10 cellular contexts compared by ENCODE assay signal in genomic region chr4:54225671-54226398, GRCh38. TPM values are rescaled to one million over a fixed set of nuclear protein-coding genes. Genes with fewer than 3 reads are reported as not detected.
DNase-seq lines count a peak whose midpoint lies in the region; ATAC-seq and TF ChIP-seq lines count a peak whose summit lies in the region.
"Had no signal": no experiment of that assay in that cellular context is flagged by ENCODE, and none has a peak within 500 bp of the region (broad histone marks: within the 10 kb centered on the region; RNA-seq: fewer than 3 reads in every experiment).

No MANE protein-coding gene starts in this region.

- H3K9me3 ChIP-seq in lower lobe of right lung (no peaks in the 10 kb centered on the region), transverse colon (no peaks in the 10 kb centered on the region)

- H3K27me3 ChIP-seq in lower lobe of right lung (ENCODE audit: low read depth) (peaks cover 90% of the 10 kb centered on the region), transverse colon (peaks cover 96% of the 10 kb centered on the region)

- no peak for TF ChIP-seq CTCF in lower lobe of right lung (IDR thresholded peaks at IDR 0.05)
- TF ChIP-seq CTCF in transverse colon (IDR thresholded peaks at IDR 0.05): peak in 1 of 5 experiments; percentile 35

- peak overlapping the region; percentile 64 for H3K4me3 Mint-ChIP-seq in activated T-cell treated with anti-CD3 and anti-CD28 coated beads, Interleukin-2, amount 50 U/mL, for 4 hours

- peak overlapping the region; percentile 59 for H3K4me3 ChIP-seq in lower lobe of right lung
- peak overlapping the region in 3 of 4 donors; percentile 11 to 46 (median 24) for H3K4me3 ChIP-seq in transverse colon

- in situ Hi-C loops in transverse colon (cut with MboI; ENCODE audit: low pct_ligation_motif_present in 1 of 4, low pct_unique_long_range_greater_than_20kb in 1 of 4, low sequenced_read_pairs in 3 of 4): loop anchor here (10.0 to 25.0 kb wide), 7 partner anchors 291 to 1214 kb away; partner anchors contain the start of gene SCFD2 (in 1 of the 4)

- H3K27ac ChIP-seq in lower lobe of right lung (peak overlapping the region; percentile 62), transverse colon (peak overlapping the region; percentile 54 to 73 (median 64))

- H3K4me1 Mint-ChIP-seq in activated T-cell treated with anti-CD3 and anti-CD28 coated beads, Interleukin-2, amount 50 U/mL, for 4 hours (ENCODE audit: low read depth): peaks cover 39% of the 10 kb centered on the region

- H3K4me1 ChIP-seq in lower lobe of right lung (peaks cover 44% of the 10 kb centered on the region), transverse colon (peaks cover 11 to 44% (median 33%) of the 10 kb centered on the region in 4 donors)

- H3K9me3 Mint-ChIP-seq in activated T-cell treated with anti-CD3 and anti-CD28 coated beads, Interleukin-2, amount 50 U/mL, for 4 hours: no peaks in the 10 kb centered on the region

- DNase-seq in activated T-cell treated with anti-CD3 and anti-CD28 coated beads, Interleukin-2, amount 50 U/mL, for 4 hours: no peak
- DNase-seq in activated T-cell treated with anti-CD3 and anti-CD28 coated beads for 4 hours: no peak
- DNase-seq in dermis blood vessel endothelial cell: peak; percentile 14
- DNase-seq in lower lobe of right lung: no peak
- DNase-seq in transverse colon: no peak
- no peak for DNase-seq in SIG-M5 (lab: John Stamatoyannopoulos, UW)
- DNase-seq in germinal center (ENCODE audit: low spot score): no peak
- DNase-seq: NCI-H82; stimulated activated CD4-positive, alpha-beta T cell treated with anti-CD3 and anti-CD28 coated beads, Interleukin-4, amount 100 ng/mL, for 4 hours had no signal

- H3K27me3 Mint-ChIP-seq in activated T-cell treated with anti-CD3 and anti-CD28 coated beads, Interleukin-2, amount 50 U/mL, for 4 hours (ENCODE audit: low read depth): peaks cover 81% of the 10 kb centered on the region

- H3K36me3 ChIP-seq in lower lobe of right lung (no peaks in the 10 kb centered on the region), transverse colon (no peaks in the 10 kb centered on the region)

- intact Hi-C loops in lower lobe of right lung (cut with DNase I) (loop anchor here (10.0 kb wide), 2 partner anchors 311 to 1031 kb away; no protein-coding TSS in a partner anchor), transverse colon (cut with DNase I; ENCODE audit: low total_unique reads) (loop anchor here (10.0 kb wide), 1 partner anchor 161 kb away; the partner anchor contains the start of gene CHIC2)

- no peak for TF ChIP-seq POLR2A in transverse colon (IDR thresholded peaks at IDR 0.05)

- no peaks in the 10 kb centered on the region for H3K36me3 Mint-ChIP-seq in activated T-cell treated with anti-CD3 and anti-CD28 coated beads, Interleukin-2, amount 50 U/mL, for 4 hours (ENCODE audit: insufficient read depth)

- TF ChIP-seq EP300 in transverse colon (IDR thresholded peaks at IDR 0.05; ENCODE audit: low read depth): no peak

- WGBS in transverse colon (ENCODE audit: low coverage in 1 of 2), 2 donors: 13 to 20% methylated on average over 14 to 32 of the region's 32 CpGs

- no peak for ATAC-seq in activated T-cell treated with anti-CD3 and anti-CD28 coated beads, Interleukin-2, amount 50 U/mL, for 4 hours
- ATAC-seq in lower lobe of right lung: no peak
- ATAC-seq in GM19351 (IDR thresholded peaks at IDR 0.05; ENCODE audit: unreplicated experiment): no peak

RNA-seq across cellular contexts. Expression of gene PDGFRA, which starts 3.3 kb away (rescaled TPM):
- under 1 TPM; 0.05 to 0.22 (median 0.11) TPM for total RNA-seq in activated T-cell treated with anti-CD3 and anti-CD28 coated beads, Interleukin-2, amount 50 U/mL, for 4 hours
- total RNA-seq in dermis blood vessel endothelial cell (0.65 and 1.5 TPM in 2 replicates), lower lobe of right lung (69.5 TPM), transverse colon (100 to 1,000 TPM in 1 of 4 donors, 10 to 100 TPM in 3; 20.6 to 190 (median 65.5) TPM)
